18 cellular contexts compared by ENCODE assay signal in the genomic region with DNA sequence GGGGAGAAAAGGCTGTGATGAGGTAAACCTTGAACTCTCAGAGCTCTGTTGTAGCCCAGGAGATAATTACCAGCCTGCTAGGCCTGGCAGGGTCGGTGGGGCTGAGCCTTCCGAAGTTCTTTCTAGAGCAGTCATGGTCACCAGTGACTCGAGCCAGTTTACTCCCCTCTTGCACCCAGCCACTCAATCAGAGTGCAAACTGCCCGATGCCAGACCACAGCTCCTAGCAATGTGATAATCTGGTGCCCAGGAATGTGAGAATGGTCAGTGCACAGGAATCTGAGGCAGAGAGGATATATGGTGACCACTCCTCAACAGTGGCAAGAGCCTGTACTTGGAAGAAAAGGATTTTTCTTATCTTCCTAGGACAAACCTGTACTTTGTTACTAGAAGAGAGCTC. TPM values are rescaled to one million over a fixed set of nuclear protein-coding genes. Genes with fewer than 3 reads are reported as not detected.
DNase-seq lines count a peak whose midpoint lies in the region; ATAC-seq, FAIRE-seq and TF ChIP-seq lines count a peak whose summit lies in the region.
"Had no signal": no experiment of that assay in that cellular context is flagged by ENCODE, and none has a peak within 500 bp of the region (broad histone marks: within the 10 kb centered on the region; RNA-seq: fewer than 3 reads in every experiment).

No MANE protein-coding gene starts in this region.

- peaks cover 37 to 83% of the 10 kb centered on the region in 2 donors for H3K4me1 ChIP-seq in thoracic aorta (ENCODE audit: control insufficient read depth in 1 of 2, low read depth in 2 of 2)

- H3K27ac ChIP-seq in thoracic aorta, result peak overlapping the region; percentile 6 to 41
- H3K27ac ChIP-seq: neural progenitor cell had no signal

- TF ChIP-seq POLR2A in H54 (IDR thresholded peaks at IDR 0.05; ENCODE audit: low read depth, low read length), result no peak

- no peaks in the 10 kb centered on the region for H3K27me3 ChIP-seq in thoracic aorta (replicated peaks; ENCODE audit: insufficient read depth)
- H3K27me3 ChIP-seq: neural progenitor cell had no signal

- no peak overlapping the region for H3K4me3 ChIP-seq in thoracic aorta
- H3K4me3 ChIP-seq: neural progenitor cell had no signal

- TF ChIP-seq CTCF in thoracic aorta (IDR thresholded peaks at IDR 0.05), result no peak

- peak; percentile 24 for DNase-seq in H54 (ENCODE audit: insufficient read length, low spot score)
- DNase-seq in amniotic epithelial cell (ENCODE audit: low read depth), result peak; percentile 77
- DNase-seq in kidney glomerular epithelial cell (lab: John Stamatoyannopoulos, UW), result peak; percentile 51
- no peak for DNase-seq in thoracic aorta (ENCODE audit: low spot score)
- DNase-seq: activated B cell treated with CpG ODN at 0.5 μM for 24 hours; activated naive CD4-positive, alpha-beta T cell treated with Interleukin-2 at 50 U/mL for 16 hours; CD4-positive, alpha-beta memory T cell; effector CD4-positive, alpha-beta T cell; NCI-H187; NCI-H524 treated with DMSO at 0.1 percent for 48 hours; T-helper 1 cell had no signal

- no peaks in the 10 kb centered on the region for H3K36me3 ChIP-seq in thoracic aorta
- H3K36me3 ChIP-seq: neural progenitor cell had no signal

- no peak for FAIRE-seq in H54 (lab: Jason Lieb, UNC)
- FAIRE-seq: bronchial epithelial cell, frontal cortex had no signal

- no peaks in the 10 kb centered on the region for H3K9me3 ChIP-seq in thoracic aorta

- ATAC-seq in thoracic aorta (ENCODE audit: insufficient number of reproducible peaks, low FRiP score, low read depth), result no peak
- ATAC-seq in GM19463 (IDR thresholded peaks at IDR 0.05; ENCODE audit: unreplicated experiment), result no peak
- ATAC-seq in HG02938 (IDR thresholded peaks at IDR 0.05; ENCODE audit: unreplicated experiment), result no peak
- ATAC-seq in HG03280 (IDR thresholded peaks at IDR 0.05; ENCODE audit: unreplicated experiment), result no peak
- ATAC-seq: stimulated activated effector memory CD8-positive, alpha-beta T cell treated with anti-CD3 and anti-CD28 coated beads, Interleukin-12 subunit alpha, Interleukin-12 subunit beta, amount 100 ng/mL, for 72 hours had no signal

RNA-seq across cellular contexts. Expression of a gene that starts 46.4 kb away (rescaled TPM):
- total RNA-seq in thoracic aorta, result 100 to 1,000 TPM; 139 to 140 TPM
